In the genomic region with DNA sequence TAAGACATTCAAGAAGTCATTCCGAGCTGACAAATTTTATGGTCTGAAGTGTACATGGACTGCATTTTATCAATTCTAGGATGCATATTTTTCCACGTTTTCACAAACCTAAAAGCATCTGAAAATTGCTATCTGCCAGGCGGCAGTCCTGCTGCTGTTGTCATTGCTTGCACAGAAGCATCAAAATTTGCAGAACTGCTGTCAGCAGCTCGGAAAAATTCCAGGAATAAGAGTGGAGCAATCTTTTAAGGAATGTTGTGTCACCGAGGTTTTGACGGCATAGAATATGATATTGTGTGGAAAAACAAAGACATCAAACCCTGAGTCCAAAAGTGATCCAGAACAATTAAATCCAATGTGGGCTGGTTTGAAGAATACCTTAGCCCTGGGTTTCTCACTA, we compare ENCODE assay signal across 20 cellular contexts.
DNase-seq lines count a peak whose midpoint lies in the region; ATAC-seq and TF ChIP-seq lines count a peak whose summit lies in the region.
"Had no signal": no experiment of that assay in that cellular context is flagged by ENCODE, and none has a peak within 500 bp of the region (broad histone marks: within the 10 kb centered on the region; RNA-seq: fewer than 3 reads in every experiment).

No MANE protein-coding gene starts in this region.

- no peak overlapping the region for H2BK12ac ChIP-seq in mesenchymal stem cell (ENCODE audit: low read length in 2 of 2)

- no peaks in the 10 kb centered on the region for H3K9me3 Mint-ChIP-seq in osteocyte (ENCODE audit: unreplicated experiment)
- H3K9me3 Mint-ChIP-seq: CD8-positive, alpha-beta T cell; GM23338; H9 had no signal

- no peaks in the 10 kb centered on the region for H3K27me3 ChIP-seq in mesenchymal stem cell (ENCODE audit: control insufficient read depth in 1 of 2, insufficient read depth in 1 of 2, low read length in 2 of 2)
- no peaks in the 10 kb centered on the region for H3K27me3 ChIP-seq in breast epithelium
- H3K27me3 ChIP-seq: BLaER1 had no signal

- TF ChIP-seq POLR2A in breast epithelium (IDR thresholded peaks at IDR 0.05) = no peak

- H3K4me2 ChIP-seq in mesenchymal stem cell (ENCODE audit: low read length, poor library complexity, severe bottlenecking) (no peak overlapping the region), OCI-LY7 (ENCODE audit: low read length) (no peak overlapping the region)
- H3K4me2 ChIP-seq: BLaER1, GM23338 had no signal

- H3K18ac ChIP-seq in mesenchymal stem cell (ENCODE audit: low read depth in 1 of 2, low read length in 2 of 2) = no peak overlapping the region

- POLR2A ChIA-PET in OCI-LY7 (lab: Charles Lee) = no interaction called here

- no peaks in the 10 kb centered on the region for H3K27me3 Mint-ChIP-seq in osteocyte (ENCODE audit: unreplicated experiment)
- H3K27me3 Mint-ChIP-seq: B cell; CD4-positive, CD25-positive, alpha-beta regulatory T cell had no signal

- H3K79me1 ChIP-seq in mesenchymal stem cell (replicated peaks; ENCODE audit: low read length, poor library complexity, severe bottlenecking) = peaks cover 22% of the 10 kb centered on the region

- H2BK5ac ChIP-seq in mesenchymal stem cell (ENCODE audit: low read depth, low read length, poor library complexity, severe bottlenecking) = no peak overlapping the region

- intact Hi-C loops in OCI-LY7 (cut with micrococcal nuclease; ENCODE audit: unreplicated experiment) (no loop called here), breast epithelium (cut with DNase I; ENCODE audit: low total_unique reads) (no loop called here)

- H2AK5ac ChIP-seq in mesenchymal stem cell (ENCODE audit: low read length, severe bottlenecking) = no peak overlapping the region

- no peak overlapping the region for H3K23ac ChIP-seq in mesenchymal stem cell (ENCODE audit: low read length in 2 of 2)

- H3K27ac ChIP-seq in mesenchymal stem cell (ENCODE audit: low read length, poor library complexity, severe bottlenecking) (peak overlapping the region; percentile 10), OCI-LY7 (ENCODE audit: low read depth, low read length, poor library complexity, severe bottlenecking) (no peak overlapping the region), breast epithelium (no peak overlapping the region)
- H3K27ac ChIP-seq: 22Rv1, BLaER1, C4-2B had no signal

- ATAC-seq in HG03280 (IDR thresholded peaks at IDR 0.05; ENCODE audit: unreplicated experiment) = no peak
- ATAC-seq: CD8-positive, alpha-beta T cell; HCT116 had no signal

- H3K4me3 ChIP-seq in choroid plexus epithelial cell (ENCODE audit: low read depth, low read length) (no peak overlapping the region), mesenchymal stem cell (ENCODE audit: insufficient read depth in 1 of 2, low read depth in 1 of 2, low read length in 2 of 2) (no peak overlapping the region), OCI-LY7 (ENCODE audit: low read depth, low read length, poor library complexity, severe bottlenecking) (no peak overlapping the region), breast epithelium (no peak overlapping the region)
- H3K4me3 ChIP-seq: BLaER1, GM23338 had no signal

- no peaks in the 10 kb centered on the region for H3K9me2 ChIP-seq in OCI-LY7 (ENCODE audit: insufficient read depth, low read length)

- H3K27ac Mint-ChIP-seq in osteocyte (ENCODE audit: unreplicated experiment) = peak overlapping the region; percentile 74
- H3K27ac Mint-ChIP-seq: B cell; CD4-positive, CD25-positive, alpha-beta regulatory T cell; CD8-positive, alpha-beta T cell had no signal

- H2AFZ ChIP-seq in mesenchymal stem cell (ENCODE audit: low read depth, low read length) = no peak overlapping the region
- no peak overlapping the region for H2AFZ ChIP-seq in OCI-LY7 (ENCODE audit: low read length)
- H2AFZ ChIP-seq: GM23338 had no signal

- H3K9ac ChIP-seq in mesenchymal stem cell (ENCODE audit: low read length) = no peak overlapping the region
- H3K9ac ChIP-seq: BLaER1 had no signal

- H3K4me1 ChIP-seq in mesenchymal stem cell (ENCODE audit: control insufficient read depth, insufficient read depth, low read depth, low read length) (peaks cover 5% of the 10 kb centered on the region), OCI-LY7 (ENCODE audit: insufficient read depth, low read length, poor library complexity, severe bottlenecking) (peaks cover 15% of the 10 kb centered on the region), breast epithelium (no peaks in the 10 kb centered on the region)
- H3K4me1 ChIP-seq: Caco-2 had no signal

- H4K91ac ChIP-seq in mesenchymal stem cell (ENCODE audit: low read length) = no peak overlapping the region

- no peak overlapping the region for H2BK15ac ChIP-seq in mesenchymal stem cell (ENCODE audit: low read depth, poor library complexity, severe bottlenecking)

- no peak for TF ChIP-seq CTCF in choroid plexus epithelial cell (conservative IDR thresholded peaks at IDR 0.05; ENCODE audit: low read depth, low read length)
- no peak for TF ChIP-seq CTCF in osteocyte (IDR thresholded peaks at IDR 0.05)
- TF ChIP-seq CTCF in OCI-LY7 (conservative IDR thresholded peaks at IDR 0.05; ENCODE audit: low read length) = no peak
- no peak for TF ChIP-seq CTCF in breast epithelium (IDR thresholded peaks at IDR 0.05)

- DNase-seq in amniotic epithelial cell (ENCODE audit: low read depth) (peak; percentile 24), choroid plexus epithelial cell (ENCODE audit: low read depth) (peak; percentile 36), mesenchymal stem cell (no peak), osteocyte (ENCODE audit: extremely low spot score, unreplicated experiment) (no peak), OCI-LY7 (ENCODE audit: low spot score) (no peak), breast epithelium (ENCODE audit: low spot score in 2 of 2) (no peak), NCI-H2196 treated with DMSO at 0.1 percent for 48 hours (lab: John Stamatoyannopoulos, UW; ENCODE audit: unreplicated experiment) (no peak)
- DNase-seq: Caco-2; CD4-positive, CD25-positive, alpha-beta regulatory T cell; CD8-positive, alpha-beta T cell; DMS153; DND-41; H9 had no signal

- BruUV-seq in OCI-LY7 (replicated peaks; lab: Mats Ljungman, UMichigan) = no TSS peak

- no peaks in the 10 kb centered on the region for H4K20me1 ChIP-seq in OCI-LY7 (ENCODE audit: insufficient read depth, low read length)
- H4K20me1 ChIP-seq: BLaER1 had no signal

- CTCF ChIA-PET in OCI-LY7 (lab: Charles Lee; ENCODE audit: unreplicated experiment) = no interaction called here

- peaks cover 59% of the 10 kb centered on the region for H3K4me1 Mint-ChIP-seq in osteocyte (ENCODE audit: unreplicated experiment)

- no peak overlapping the region for H3K14ac ChIP-seq in mesenchymal stem cell (ENCODE audit: low read length in 2 of 2)

- H3K9me3 ChIP-seq in mesenchymal stem cell (ENCODE audit: control insufficient read depth, low read length) = no peaks in the 10 kb centered on the region
- H3K9me3 ChIP-seq in OCI-LY7 (ENCODE audit: low read length) = no peaks in the 10 kb centered on the region
- H3K9me3 ChIP-seq in breast epithelium = no peaks in the 10 kb centered on the region
- H3K9me3 ChIP-seq: BLaER1, Caco-2 had no signal

- H3K36me3 ChIP-seq in mesenchymal stem cell (ENCODE audit: control insufficient read depth in 1 of 2, insufficient read depth in 2 of 2, low read depth in 1 of 2, low read length in 2 of 2) (peaks cover 0 to 22% of the 10 kb centered on the region in 2 experiments), OCI-LY7 (ENCODE audit: insufficient read depth, low read length) (peaks cover 60% of the 10 kb centered on the region), breast epithelium (no peaks in the 10 kb centered on the region)

- peaks cover 9% of the 10 kb centered on the region; the same call in 1 of the 2 replicates for H3K79me2 ChIP-seq in OCI-LY7 (ENCODE audit: insufficient read depth, low read depth, low read length)

- H3K4ac ChIP-seq in mesenchymal stem cell (ENCODE audit: low read depth in 1 of 2, low read length in 2 of 2) = no peak overlapping the region

- WGBS in mesenchymal stem cell = 100% methylated on average over 3 of the region's 6 CpGs

- no peaks in the 10 kb centered on the region for H3K36me3 Mint-ChIP-seq in osteocyte (ENCODE audit: unreplicated experiment)

- peak overlapping the region; percentile 18 for H3K4me3 Mint-ChIP-seq in osteocyte (ENCODE audit: unreplicated experiment)
- H3K4me3 Mint-ChIP-seq: B cell; CD4-positive, CD25-positive, alpha-beta regulatory T cell; CD8-positive, alpha-beta T cell; GM23338; H9 had no signal

- no peak overlapping the region for H2BK120ac ChIP-seq in mesenchymal stem cell (ENCODE audit: low read depth, low read length)

- H4K8ac ChIP-seq in mesenchymal stem cell (ENCODE audit: low read length) = no peak overlapping the region

Comparison
In these comparisons a context has a peak if more than half of its experiments do, and no peak if none do; other contexts are left out.
1. DNase-seq: peak in amniotic epithelial cell (single experiment) and choroid plexus epithelial cell (single experiment); none in mesenchymal stem cell (single experiment), osteocyte (single experiment), OCI-LY7 (single experiment), breast epithelium (0 of 2) and NCI-H2196 treated with DMSO at 0.1 percent for 48 hours (single experiment).